18 cellular contexts compared by ENCODE assay signal in the genomic region with DNA sequence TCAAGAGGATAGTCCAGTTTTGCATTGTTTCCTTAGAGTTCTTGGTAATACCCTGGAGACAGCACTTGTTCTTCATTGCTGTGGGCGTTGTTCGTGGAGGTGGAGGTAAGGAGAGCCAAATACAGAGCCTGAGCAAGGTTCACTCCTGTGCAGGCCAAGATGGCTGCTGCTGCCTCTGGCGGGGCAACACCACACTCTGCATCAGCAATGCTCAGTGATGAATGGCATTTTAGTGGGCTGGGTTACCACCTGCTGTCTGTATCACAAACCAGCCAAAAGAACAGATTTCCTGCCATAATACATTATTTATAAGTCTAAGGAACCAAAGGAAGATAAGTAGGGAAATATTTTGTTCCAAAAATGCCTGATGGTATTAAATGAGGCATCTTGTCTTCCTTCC.
A peak's percentile ranks its signal among the peaks of the same experiment; 100 is the strongest.
DNase-seq lines count a peak whose midpoint lies in the region; ATAC-seq, FAIRE-seq and TF ChIP-seq lines count a peak whose summit lies in the region.
"Had no signal": no experiment of that assay in that cellular context is flagged by ENCODE, and none has a peak within 500 bp of the region (broad histone marks: within the 10 kb centered on the region; RNA-seq: fewer than 3 reads in every experiment).

No MANE protein-coding gene starts in this region.

- no peaks in the 10 kb centered on the region for H4K20me1 ChIP-seq in PC-9 (ENCODE audit: insufficient read depth)

- WGBS in A549 (ENCODE audit: missing lambda C conversion rate): 65% methylated on average over 3 of the region's 3 CpGs

- intact Hi-C loops in PC-9 (cut with micrococcal nuclease; ENCODE audit: unreplicated experiment): no loop called here

- no TSS peak for BruUV-seq in PC-9 (replicated peaks; lab: Mats Ljungman, UMichigan)

- no peak for FAIRE-seq in A549 (lab: Jason Lieb, UNC)
- FAIRE-seq: G401.6, GM12878, GM18507 had no signal

- peaks cover 82% of the 10 kb centered on the region for H3K4me1 ChIP-seq in A549
- peaks cover 26% of the 10 kb centered on the region for H3K4me1 ChIP-seq in PC-9 (replicated peaks; ENCODE audit: insufficient read depth)

- H3K79me2 ChIP-seq in PC-9 (ENCODE audit: low read depth): peaks cover 57% of the 10 kb centered on the region

- H3K27me3 ChIP-seq in PC-9 (ENCODE audit: insufficient read depth, low read depth): no peaks in the 10 kb centered on the region

- no peaks in the 10 kb centered on the region for H3K9me2 ChIP-seq in PC-9 (ENCODE audit: insufficient read depth)

- POLR2A ChIA-PET in A549 (lab: Yijun Ruan, JAX) (no interaction called here), PC-9 (lab: Charles Lee; ENCODE audit: unreplicated experiment) (interaction anchor here (0.6 kb wide), 1 partner anchor 178 kb away, joined by 3 read pairs; no protein-coding TSS in a partner anchor)

- TF ChIP-seq POLR2A in A549 (IDR thresholded peaks at IDR 0.05; ENCODE audit: low read length): no peak

- peaks cover 18% of the 10 kb centered on the region; the same call in 1 of the 2 replicates for H3K36me3 ChIP-seq in PC-9 (ENCODE audit: low read depth)

- TF ChIP-seq CTCF in A549 (IDR thresholded peaks at IDR 0.05): no peak
- no peak for TF ChIP-seq CTCF in PC-9 (conservative IDR thresholded peaks at IDR 0.05)

- DNase-seq in A549 (ENCODE audit: low read depth in 1 of 2, low spot score in 1 of 2): no peak
- DNase-seq in DMS 273 (lab: John Stamatoyannopoulos, UW; ENCODE audit: unreplicated experiment): peak; percentile 73
- DNase-seq in PC-9: no peak
- DNase-seq in cerebellum (ENCODE audit: low spot score): peak; percentile 22
- DNase-seq in DMS153 (lab: John Stamatoyannopoulos, UW): no peak
- no peak for DNase-seq in NCI-H1436 (lab: John Stamatoyannopoulos, UW)
- DNase-seq: CD4-positive, alpha-beta T cell; DMS79 treated with DMSO at 0.1 percent for 48 hours; HFFc6; NCI-H2029; NCI-H524 treated with DMSO at 0.1 percent for 48 hours; NK-92 treated with Interleukin-12 subunit alpha and Interleukin-12 subunit beta, amount 100 ng/mL, for 24 hours; T-helper 2 cell had no signal

- H3F3A ChIP-seq in PC-9 (ENCODE audit: insufficient read depth, low read depth): peaks cover 19% of the 10 kb centered on the region

- no peak for TF ChIP-seq RAD21 in A549 (conservative IDR thresholded peaks at IDR 0.05 in 1 of 2, IDR thresholded peaks at IDR 0.05 in 1 of 2)

- no peak; a peak in 1 of 6 replicates for ATAC-seq in A549
- ATAC-seq in GM18517 (IDR thresholded peaks at IDR 0.05; ENCODE audit: unreplicated experiment): no peak
- ATAC-seq in HG03521 (IDR thresholded peaks at IDR 0.05; ENCODE audit: unreplicated experiment): no peak
- ATAC-seq: GM12878 had no signal

- no peak overlapping the region for H3K4me3 ChIP-seq in A549
- no peak overlapping the region for H3K4me3 ChIP-seq in PC-9
- H3K4me3 ChIP-seq: GM12878 had no signal

- H2AFZ ChIP-seq in PC-9: no peak overlapping the region

- CTCF ChIA-PET in A549 (lab: Yijun Ruan, JAX) (no interaction called here), PC-9 (lab: Charles Lee) (no interaction called here)

- TF ChIP-seq EP300 in A549 (IDR thresholded peaks at IDR 0.05): no peak

- H3K9me3 ChIP-seq in A549 (no peaks in the 10 kb centered on the region), PC-9 (ENCODE audit: insufficient read depth, low read depth) (no peaks in the 10 kb centered on the region)

- H3K4me2 ChIP-seq in A549: peak overlapping the region; percentile 54; the same call in 2 of the 3 replicates
- H3K4me2 ChIP-seq in PC-9: peak overlapping the region; percentile 43; the same call in 1 of the 2 replicates

- H3K27ac ChIP-seq in A549: peak overlapping the region; percentile 70 to 83
- H3K27ac ChIP-seq in PC-9: peak overlapping the region; percentile 84

TF ChIP-seq in A549, 52 proteins besides CTCF, POLR2A, EP300 and RAD21:
- no peak for TF ChIP-seq KDM5A (IDR thresholded peaks at IDR 0.05)
- no peak for TF ChIP-seq CBX8 (IDR thresholded peaks at IDR 0.05)
- TF ChIP-seq ZC3H11A (IDR thresholded peaks at IDR 0.05): no peak
- no peak for TF ChIP-seq HDAC2 (IDR thresholded peaks at IDR 0.05)
- no peak for TF ChIP-seq NFE2L2 (conservative IDR thresholded peaks at IDR 0.05; ENCODE audit: low read length)
- TF ChIP-seq NPAS2 (CRISPR knock-in tag; IDR thresholded peaks at IDR 0.05; ENCODE audit: borderline replicate concordance): no peak
- TF ChIP-seq NR3C1 (IDR thresholded peaks at IDR 0.05): no peak
- no peak for TF ChIP-seq USF2 (IDR thresholded peaks at IDR 0.05)
- TF ChIP-seq CEBPB (IDR thresholded peaks at IDR 0.05): no peak
- no peak for TF ChIP-seq HES2 (IDR thresholded peaks at IDR 0.05)
- TF ChIP-seq SREBF2 (IDR thresholded peaks at IDR 0.05): no peak
- TF ChIP-seq HEYL (CRISPR knock-in tag; IDR thresholded peaks at IDR 0.05): no peak
- no peak for TF ChIP-seq RFX5 (IDR thresholded peaks at IDR 0.05)
- TF ChIP-seq HOXB5 (CRISPR knock-in tag; IDR thresholded peaks at IDR 0.05): no peak
- TF ChIP-seq FOXS1 (CRISPR knock-in tag; IDR thresholded peaks at IDR 0.05): no peak
- TF ChIP-seq TFCP2L1 (CRISPR knock-in tag; IDR thresholded peaks at IDR 0.05): no peak

Comparison
In these comparisons a context has a peak if more than half of its experiments do, and no peak if none do; other contexts are left out.
1. DNase-seq: peak in DMS 273 (single experiment) and cerebellum (single experiment); none in A549 (0 of 2), PC-9 (0 of 2), DMS153 (single experiment) and NCI-H1436 (single experiment).